ENCODE assay signal across 8 cellular contexts in the genomic region with DNA sequence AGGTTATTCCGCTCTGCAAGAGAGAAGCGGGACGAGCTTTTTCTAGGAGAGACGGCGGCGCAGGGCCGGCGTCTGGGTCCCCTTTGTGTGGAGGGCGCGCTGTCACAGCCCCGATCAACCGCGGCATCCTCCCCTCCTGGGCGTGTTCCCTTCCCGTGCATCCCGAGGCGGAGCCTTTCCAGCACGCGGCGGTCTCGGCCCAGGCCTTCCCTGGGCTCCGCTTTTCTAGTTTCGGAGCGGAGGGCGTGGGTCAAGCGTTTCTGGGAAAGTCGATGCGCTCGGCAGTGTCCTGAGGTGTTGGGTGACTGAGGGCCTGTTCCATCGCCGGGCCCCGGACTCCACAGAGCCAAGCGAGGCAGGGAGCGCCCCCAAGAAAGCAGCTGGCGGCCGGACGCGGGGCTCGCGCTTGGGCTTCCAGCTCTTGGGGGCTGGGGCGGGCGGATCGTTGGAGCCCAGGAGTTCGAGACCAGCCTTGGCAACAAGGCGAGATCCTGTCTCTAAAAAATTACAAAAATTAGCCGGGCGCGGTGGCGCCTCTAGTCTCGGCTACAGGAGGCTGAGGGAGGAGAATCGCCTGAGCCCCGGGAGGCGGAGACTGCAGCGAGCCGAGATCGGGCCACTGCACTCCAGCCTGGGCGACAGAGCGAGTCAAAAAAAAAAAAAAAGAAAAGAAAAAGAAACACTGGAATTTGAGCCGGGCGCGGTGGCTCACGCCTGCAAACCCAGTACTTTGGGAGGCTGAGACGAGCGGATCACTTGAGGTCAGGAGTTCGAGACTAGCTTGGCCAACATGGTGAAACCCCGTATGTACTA. TPM values are rescaled to one million over a fixed set of nuclear protein-coding genes. Genes with fewer than 3 reads are reported as not detected.
A peak's percentile ranks its signal among the peaks of the same experiment; 100 is the strongest.
DNase-seq lines count a peak whose midpoint lies in the region; ATAC-seq and TF ChIP-seq lines count a peak whose summit lies in the region.

No MANE protein-coding gene starts in this region.

- H3K4me1 ChIP-seq in esophagus squamous epithelium, result peaks cover 29 to 54% (median 39%) of the 10 kb centered on the region in 3 donors

- WGBS in esophagus squamous epithelium, 2 donors, result 6 to 15% methylated on average over 12 to 18 of the region's 66 CpGs

- H3K27ac Mint-ChIP-seq in activated T-cell treated with anti-CD3 and anti-CD28 coated beads, Interleukin-2, amount 50 U/mL, for 24 hours, result peak overlapping the region; percentile 99

- H3K27me3 Mint-ChIP-seq in activated T-cell treated with anti-CD3 and anti-CD28 coated beads, Interleukin-2, amount 50 U/mL, for 24 hours, result peaks cover 8% of the 10 kb centered on the region

- TF ChIP-seq CTCF in esophagus squamous epithelium (IDR thresholded peaks at IDR 0.05), result peak in 2 of 6 experiments; percentile 1 to 3
- no peak for TF ChIP-seq CTCF in omental fat pad (IDR thresholded peaks at IDR 0.05)

- H3K4me1 Mint-ChIP-seq in activated T-cell treated with anti-CD3 and anti-CD28 coated beads, Interleukin-2, amount 50 U/mL, for 24 hours (ENCODE audit: low read depth), result peaks cover 39% of the 10 kb centered on the region

- intact Hi-C loops in esophagus squamous epithelium (cut with DNase I), result loop anchor here (10.0 kb wide), 1 partner anchor 104 kb away; no protein-coding TSS in a partner anchor

- no peaks in the 10 kb centered on the region for H3K9me3 Mint-ChIP-seq in activated T-cell treated with anti-CD3 and anti-CD28 coated beads, Interleukin-2, amount 50 U/mL, for 24 hours

- H3K27ac ChIP-seq in esophagus squamous epithelium, result peak overlapping the region; percentile 81 to 92 (median 86)

- peak overlapping the region; percentile 62 to 98 (median 88) for H3K4me3 ChIP-seq in esophagus squamous epithelium

- H3K9me3 ChIP-seq in esophagus squamous epithelium, result no peaks in the 10 kb centered on the region

- peaks cover 0 to 22% (median 0%) of the 10 kb centered on the region in 3 donors for H3K36me3 ChIP-seq in esophagus squamous epithelium

- H3K4me3 Mint-ChIP-seq in activated T-cell treated with anti-CD3 and anti-CD28 coated beads, Interleukin-2, amount 50 U/mL, for 24 hours, result peak overlapping the region; percentile 83

- TF ChIP-seq POLR2A in esophagus squamous epithelium (IDR thresholded peaks at IDR 0.05), result no peak

- DNase-seq in activated T-cell treated with anti-CD3 and anti-CD28 coated beads, Interleukin-2, amount 50 U/mL, for 24 hours, result no peak
- no peak for DNase-seq in activated T-cell treated with anti-CD3 and anti-CD28 coated beads, Interleukin-2, amount 50 U/mL, for 48 hours
- DNase-seq in T1000 (lab: John Stamatoyannopoulos, UW) (peak; percentile 71), esophagus squamous epithelium (lab: John Stamatoyannopoulos, UW) (no peak), omental fat pad (ENCODE audit: low spot score) (no peak), HuH-7 (ENCODE audit: low spot score) (no peak), DMS 273 (lab: John Stamatoyannopoulos, UW; ENCODE audit: unreplicated experiment) (no peak)

- no peaks in the 10 kb centered on the region for H3K27me3 ChIP-seq in esophagus squamous epithelium

- ATAC-seq in omental fat pad (ENCODE audit: low FRiP score), result peak; percentile 37
- no peak for ATAC-seq in GM21723 (IDR thresholded peaks at IDR 0.05; ENCODE audit: unreplicated experiment)

- H3K36me3 Mint-ChIP-seq in activated T-cell treated with anti-CD3 and anti-CD28 coated beads, Interleukin-2, amount 50 U/mL, for 24 hours (ENCODE audit: low read depth), result peaks cover 31% of the 10 kb centered on the region

RNA-seq across cellular contexts. Expression of gene IFT140, which starts 0.8 kb away (rescaled TPM):
- 10 to 100 TPM in 1 of 4 donors, 1 to 10 TPM in 3; 3.7 to 12.0 (median 6.8) TPM for total RNA-seq in esophagus squamous epithelium
- total RNA-seq in omental fat pad, result 10 to 100 TPM; 13.6 to 21.0 (median 19.6) TPM

RNA-seq across cellular contexts. Expression of gene CRAMP1, which starts 1.1 kb away (rescaled TPM):
- total RNA-seq in esophagus squamous epithelium, result 1 to 10 TPM; 5.2 to 9.9 (median 8.0) TPM
- total RNA-seq in omental fat pad, result 10 to 100 TPM in 2 of 4 donors, 1 to 10 TPM in 2; 7.6 to 11.7 (median 9.8) TPM
